ENCODE assay signal across 19 cellular contexts in the genomic region with DNA sequence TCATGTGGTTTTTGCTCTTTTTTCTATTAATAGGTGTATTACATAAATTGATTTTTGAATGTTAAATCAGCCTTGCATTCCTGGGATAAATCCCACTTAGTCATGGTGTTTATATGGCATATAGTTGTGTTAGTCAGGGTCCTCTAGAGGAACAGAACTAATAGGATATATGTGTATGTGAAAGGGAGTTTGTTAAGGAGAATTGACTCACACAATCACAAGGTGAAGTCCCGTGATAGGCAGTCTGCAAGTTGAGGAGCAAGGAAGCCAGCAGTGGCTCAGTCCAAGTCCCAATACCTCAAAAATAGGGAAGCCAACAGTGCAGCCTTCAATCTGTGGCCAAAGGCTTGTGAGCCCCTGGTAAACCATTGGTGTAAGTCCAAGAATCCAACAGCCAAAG. TPM values are rescaled to one million over a fixed set of nuclear protein-coding genes. Genes with fewer than 3 reads are reported as not detected.
DNase-seq lines count a peak whose midpoint lies in the region; ATAC-seq and TF ChIP-seq lines count a peak whose summit lies in the region.
"Had no signal": no experiment of that assay in that cellular context is flagged by ENCODE, and none has a peak within 500 bp of the region (broad histone marks: within the 10 kb centered on the region; RNA-seq: fewer than 3 reads in every experiment).

No MANE protein-coding gene starts in this region.

- H3K36me3 ChIP-seq in OCI-LY7 (ENCODE audit: insufficient read depth, low read length), result peaks cover 86% of the 10 kb centered on the region

- H3K9me3 Mint-ChIP-seq in activated naive CD4-positive, alpha-beta T cell treated with anti-CD3 and anti-CD28 coated beads, Interleukin-2, amount 50 U/mL, for 72 hours, result no peaks in the 10 kb centered on the region
- H3K9me3 Mint-ChIP-seq: CD8-positive, alpha-beta memory T cell had no signal

- intact Hi-C loops in OCI-LY7 (cut with micrococcal nuclease; ENCODE audit: unreplicated experiment), result no loop called here

- 0 out of 2 replicates have a peak, but pooled peaks cover 5% of the 10 kb centered on the region for H4K20me1 ChIP-seq in OCI-LY7 (ENCODE audit: insufficient read depth, low read length)

- no peak overlapping the region for H2AFZ ChIP-seq in OCI-LY7 (ENCODE audit: low read length)

- H3K27ac Mint-ChIP-seq in activated naive CD4-positive, alpha-beta T cell treated with anti-CD3 and anti-CD28 coated beads, Interleukin-2, amount 50 U/mL, for 72 hours, result peak overlapping the region; percentile 44 to 62
- H3K27ac Mint-ChIP-seq: B cell had no signal

- no peak overlapping the region for H3K27ac ChIP-seq in OCI-LY7 (ENCODE audit: low read depth, low read length, poor library complexity, severe bottlenecking)

- BruUV-seq in OCI-LY7 (replicated peaks; lab: Mats Ljungman, UMichigan), result TSS peak; percentile 19

- POLR2A ChIA-PET in OCI-LY7 (lab: Charles Lee), result no interaction called here

- no peak for ATAC-seq in activated naive CD4-positive, alpha-beta T cell treated with anti-CD3 and anti-CD28 coated beads, Interleukin-2, amount 50 U/mL, for 72 hours
- no peak for ATAC-seq in HG03039 (IDR thresholded peaks at IDR 0.05; ENCODE audit: unreplicated experiment)
- ATAC-seq: HepG2 had no signal

- TF ChIP-seq CTCF in OCI-LY7 (conservative IDR thresholded peaks at IDR 0.05; ENCODE audit: low read length) (no peak), fibroblast of mammary gland (conservative IDR thresholded peaks at IDR 0.05; ENCODE audit: control insufficient read depth, insufficient read depth, low read depth, low read length) (no peak)

- H3K4me1 ChIP-seq in OCI-LY7 (ENCODE audit: insufficient read depth, low read length, poor library complexity, severe bottlenecking), result no peaks in the 10 kb centered on the region

- H3K4me3 ChIP-seq in OCI-LY7 (ENCODE audit: low read depth, low read length, poor library complexity, severe bottlenecking), result no peak overlapping the region
- no peak overlapping the region for H3K4me3 ChIP-seq in fibroblast of mammary gland (ENCODE audit: control insufficient read depth, low read depth, low read length)

- H3K9me2 ChIP-seq in OCI-LY7 (ENCODE audit: insufficient read depth, low read length), result no peaks in the 10 kb centered on the region

- peaks cover 27% of the 10 kb centered on the region; the same call in 1 of the 2 replicates for H3K79me2 ChIP-seq in OCI-LY7 (ENCODE audit: insufficient read depth, low read depth, low read length)

- no peak overlapping the region for H3K4me2 ChIP-seq in OCI-LY7 (ENCODE audit: low read length)

- CTCF ChIA-PET in OCI-LY7 (lab: Charles Lee; ENCODE audit: unreplicated experiment), result no interaction called here

- H3K9me3 ChIP-seq in OCI-LY7 (ENCODE audit: low read length), result no peaks in the 10 kb centered on the region

- H3K36me3 Mint-ChIP-seq in activated naive CD4-positive, alpha-beta T cell treated with anti-CD3 and anti-CD28 coated beads, Interleukin-2, amount 50 U/mL, for 72 hours, result peaks cover 26 to 63% of the 10 kb centered on the region in 2 donors

- no peak for DNase-seq in activated naive CD4-positive, alpha-beta T cell treated with anti-CD3 and anti-CD28 coated beads, Interleukin-2, amount 50 U/mL, for 72 hours (ENCODE audit: low spot score in 2 of 2)
- DNase-seq in activated naive CD4-positive, alpha-beta T cell treated with Interleukin-2 at 50 U/mL for 16 hours, result no peak
- DNase-seq in OCI-LY7 (ENCODE audit: low spot score) (no peak), fibroblast of mammary gland (ENCODE audit: low read depth) (peak; percentile 35), stromal cell of bone marrow (ENCODE audit: low read depth) (peak; percentile 19)
- DNase-seq in stimulated activated CD4-positive, alpha-beta T cell treated with anti-CD3 and anti-CD28 coated beads, Interleukin-12 subunit alpha, Interleukin-12 subunit beta, amount 100 ng/mL, for 4 hours, result no peak
- DNase-seq: ACHN; CD8-positive, alpha-beta memory T cell; DND-41; GF-D8; Karpas-422; MM.1S; NCI-H1105; NCI-H187; NCI-H69; NK-92 treated with Interleukin-12 subunit alpha and Interleukin-12 subunit beta, amount 100 ng/mL, for 24 hours had no signal

RNA-seq across cellular contexts. Expression of gene SFI1, which starts 12.7 kb away (rescaled TPM):
- total RNA-seq in activated naive CD4-positive, alpha-beta T cell treated with anti-CD3 and anti-CD28 coated beads, Interleukin-2, amount 50 U/mL, for 72 hours, result 100 to 1,000 TPM; 259 to 290 TPM
- total RNA-seq in OCI-LY7 (2014; rRNA removed; shearing (Covaris generic)), result 72.6 and 73.3 TPM in 2 replicates
- total RNA-seq in OCI-LY7 (2022), result 132 and 145 TPM in 2 replicates

RNA-seq across cellular contexts. Expression of gene EIF4ENIF1, which starts 19.4 kb away (rescaled TPM):
- 10 to 100 TPM; 36.5 to 49.5 TPM for total RNA-seq in activated naive CD4-positive, alpha-beta T cell treated with anti-CD3 and anti-CD28 coated beads, Interleukin-2, amount 50 U/mL, for 72 hours
- total RNA-seq in OCI-LY7 (2014; rRNA removed; shearing (Covaris generic)), result 12.5 and 18.1 TPM in 2 replicates
- 40.3 and 46.0 TPM in 2 replicates for total RNA-seq in OCI-LY7 (2022)

Comparison
In these comparisons a context has a peak if more than half of its experiments do, and no peak if none do; other contexts are left out.
1. DNase-seq: peak in fibroblast of mammary gland (single experiment) and stromal cell of bone marrow (single experiment); none in activated naive CD4-positive, alpha-beta T cell treated with anti-CD3 and anti-CD28 coated beads, Interleukin-2, amount 50 U/mL, for 72 hours (0 of 2), activated naive CD4-positive, alpha-beta T cell treated with Interleukin-2 at 50 U/mL for 16 hours (single experiment), OCI-LY7 (single experiment) and stimulated activated CD4-positive, alpha-beta T cell treated with anti-CD3 and anti-CD28 coated beads, Interleukin-12 subunit alpha, Interleukin-12 subunit beta, amount 100 ng/mL, for 4 hours (single experiment).